ENCODE assay signal across 9 cellular contexts in genomic region chr11:119315139-119316016, GRCh38. TPM values are rescaled to one million over a fixed set of nuclear protein-coding genes. Genes with fewer than 3 reads are reported as not detected.
DNase-seq lines count a peak whose midpoint lies in the region; ATAC-seq, FAIRE-seq and TF ChIP-seq lines count a peak whose summit lies in the region.
"Had no signal": no experiment of that assay in that cellular context is flagged by ENCODE, and none has a peak within 500 bp of the region (broad histone marks: within the 10 kb centered on the region; RNA-seq: fewer than 3 reads in every experiment).

No MANE protein-coding gene starts in this region.

- peak overlapping the region; percentile 62 for H3K4me3 ChIP-seq in A673 (ENCODE audit: low read depth, low read length, poor library complexity, severe bottlenecking)
- H3K4me3 ChIP-seq in iPS-11a (ENCODE audit: low read depth, low read length): peak overlapping the region; percentile 72
- H3K4me3 ChIP-seq in skeletal muscle cell (ENCODE audit: low read depth, low read length): peak overlapping the region; percentile 69

- no peak for ATAC-seq in HG02981 (IDR thresholded peaks at IDR 0.05; ENCODE audit: unreplicated experiment)

- FAIRE-seq in RCC 7860 (lab: Jason Lieb, UNC): no peak
- FAIRE-seq: endometrium had no signal

- peaks cover 2 to 10% (median 3%) of the 10 kb centered on the region in 3 donors for H3K27me3 Mint-ChIP-seq in immature natural killer cell (ENCODE audit: low read depth in 3 of 3)

- no peaks in the 10 kb centered on the region for H3K36me3 ChIP-seq in A673 (ENCODE audit: insufficient read depth, low read length, poor library complexity, severe bottlenecking)

- no peak overlapping the region for H3K27ac Mint-ChIP-seq in immature natural killer cell

- H3K36me3 Mint-ChIP-seq in immature natural killer cell: no peaks in the 10 kb centered on the region

- TF ChIP-seq POLR2A in GM19099 (IDR thresholded peaks at IDR 0.05; ENCODE audit: extremely low read depth, insufficient read length, low read depth): peak; percentile 17

- peak overlapping the region in 2 of 5 donors; percentile 13 to 29 for H3K4me3 Mint-ChIP-seq in immature natural killer cell

- peak; percentile 56 for DNase-seq in A673 (ENCODE audit: low spot score)
- peak; percentile 47 for DNase-seq in RCC 7860 (ENCODE audit: low spot score)
- peak; percentile 76 for DNase-seq in astrocyte of the hippocampus (ENCODE audit: low read depth, low spot score)
- DNase-seq in skeletal muscle cell (ENCODE audit: low read depth): no peak
- no peak for DNase-seq in immature natural killer cell

- H3K27ac ChIP-seq in A673 (ENCODE audit: low read depth, low read length, poor library complexity, severe bottlenecking): no peak overlapping the region

- H3K9me3 ChIP-seq in A673 (ENCODE audit: low read depth, low read length, poor library complexity, severe bottlenecking): no peaks in the 10 kb centered on the region

- POLR2A ChIA-PET in A673 (lab: Charles Lee; ENCODE audit: low non-redundant PET): no interaction called here

- no peaks in the 10 kb centered on the region for H3K27me3 ChIP-seq in A673 (replicated peaks; ENCODE audit: insufficient read depth, low read depth, low read length, poor library complexity)

- H3K4me1 ChIP-seq in A673 (ENCODE audit: insufficient read depth, low read length, poor library complexity, severe bottlenecking): peaks cover 14% of the 10 kb centered on the region

- no peaks in the 10 kb centered on the region for H3K9me3 Mint-ChIP-seq in immature natural killer cell

- H3K4me1 Mint-ChIP-seq in immature natural killer cell: peaks cover 7 to 15% of the 10 kb centered on the region in 2 donors

- no peak for TF ChIP-seq CTCF in A673 (conservative IDR thresholded peaks at IDR 0.05; ENCODE audit: low read depth, low read length)

- no TSS peak for BruUV-seq in A673 (replicated peaks; lab: Mats Ljungman, UMichigan)

- intact Hi-C loops in A673 (cut with micrococcal nuclease; ENCODE audit: unreplicated experiment): no loop called here

- CTCF ChIA-PET in A673 (lab: Charles Lee): interaction anchor here (0.6 kb wide), 1 partner anchor 88 kb away, joined by 10 read pairs; no protein-coding TSS in a partner anchor

RNA-seq across cellular contexts. Expression of gene MCAM, which starts 1.6 kb away (rescaled TPM):
- total RNA-seq in A673 (2021): 14.4 and 20.0 TPM in 2 replicates
- not detected for polyA plus RNA-seq in immature natural killer cell

RNA-seq across cellular contexts. Expression of gene RNF26, which starts 18.9 kb away (rescaled TPM):
- total RNA-seq in A673 (2021): 81.3 and 89.3 TPM in 2 replicates
- 10 to 100 TPM; 21.9 to 42.2 (median 33.5) TPM for polyA plus RNA-seq in immature natural killer cell

RNA-seq across cellular contexts. Expression of gene C1QTNF5, which starts 25.3 kb away (rescaled TPM):
- 0.31 TPM in 1 of 2 replicates, not detected in the other for total RNA-seq in A673 (2021)
- not detected for polyA plus RNA-seq in immature natural killer cell

RNA-seq across cellular contexts. Expression of gene MFRP, which starts 31.1 kb away (rescaled TPM):
- not detected in 2 replicates for total RNA-seq in A673 (2021)
- polyA plus RNA-seq in immature natural killer cell: not detected

Comparison
In these comparisons a context has a peak if more than half of its experiments do, and no peak if none do; other contexts are left out.
1. DNase-seq: peak in A673 (single experiment), RCC 7860 (single experiment) and astrocyte of the hippocampus (single experiment); none in skeletal muscle cell (single experiment) and immature natural killer cell (0 of 3).
2. Peak in every context shown above with its lines, with median percentiles within 50 percentile points of each other: H3K4me3 ChIP-seq.